In the genomic region with DNA sequence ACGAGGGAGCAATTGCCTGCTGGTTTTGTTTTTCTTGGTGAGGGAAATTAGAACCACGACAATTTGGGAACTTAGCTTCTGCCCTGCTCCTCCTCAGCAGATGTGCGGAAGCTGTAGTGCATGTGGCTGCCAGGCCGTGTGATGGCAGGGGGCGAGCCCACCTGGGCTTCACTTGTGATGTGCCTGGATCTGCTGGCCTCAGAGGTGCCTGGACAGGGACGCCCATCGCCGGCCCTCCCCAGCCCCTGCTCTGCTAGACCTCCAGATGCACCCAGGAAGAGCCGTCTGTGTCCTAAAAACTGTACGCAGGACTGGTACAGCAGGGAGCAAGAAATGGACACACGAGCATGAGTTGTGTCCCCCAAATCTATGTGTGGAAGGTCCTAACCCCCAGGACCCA, we compare ENCODE assay signal across 16 cellular contexts. TPM values are rescaled to one million over a fixed set of nuclear protein-coding genes. Genes with fewer than 3 reads are reported as not detected.
DNase-seq lines count a peak whose midpoint lies in the region; ATAC-seq and TF ChIP-seq lines count a peak whose summit lies in the region.
"Had no signal": no experiment of that assay in that cellular context is flagged by ENCODE, and none has a peak within 500 bp of the region (broad histone marks: within the 10 kb centered on the region; RNA-seq: fewer than 3 reads in every experiment).

No MANE protein-coding gene starts in this region.

- intact Hi-C loops in left cardiac atrium (cut with DNase I), result no loop called here
- intact Hi-C loops in Right ventricle myocardium superior (cut with DNase I), result no loop called here
- intact Hi-C loops in CD14-positive monocyte (cut with micrococcal nuclease), result no loop called here

- peaks cover 0 to 9% (median 6%) of the 10 kb centered on the region in 7 donors for H3K9me3 Mint-ChIP-seq in CD14-positive monocyte
- H3K9me3 Mint-ChIP-seq: CD4-positive, alpha-beta T cell had no signal

- no peak overlapping the region for H3K4me3 ChIP-seq in WERI-Rb-1 (ENCODE audit: low read depth, low read length)
- H3K4me3 ChIP-seq: GM23248 had no signal

- peaks cover 6 to 10% (median 8%) of the 10 kb centered on the region in 3 donors for H3K27me3 Mint-ChIP-seq in CD14-positive monocyte (ENCODE audit: low read depth in 3 of 3)

- TF ChIP-seq CTCF in WERI-Rb-1 (IDR thresholded peaks at IDR 0.05; ENCODE audit: low read depth, low read length), result no peak
- TF ChIP-seq CTCF in CD14-positive monocyte (IDR thresholded peaks at IDR 0.05), result no peak

- H3K27me3 ChIP-seq in WERI-Rb-1 (ENCODE audit: insufficient read depth, low read depth, severe bottlenecking), result no peaks in the 10 kb centered on the region

- H3K4me1 Mint-ChIP-seq in CD14-positive monocyte, result no peaks in the 10 kb centered on the region

- H3K27ac ChIP-seq in WERI-Rb-1, result peak overlapping the region; percentile 74
- H3K27ac ChIP-seq: GM23248 had no signal

- no peaks in the 10 kb centered on the region for H3K36me3 Mint-ChIP-seq in CD14-positive monocyte

- H3K27ac Mint-ChIP-seq in CD14-positive monocyte, result peak overlapping the region in 2 of 7 donors; percentile 39 to 47
- H3K27ac Mint-ChIP-seq: CD4-positive, alpha-beta T cell; IgD-negative memory B cell; T-helper 1 cell treated with Interleukin-12 subunit alpha and Interleukin-12 subunit beta and Interleukin-4 antibody, amounts not matched to agents 30 μg/mL and 1 μg/mL, for 36 hours had no signal

- ATAC-seq in left cardiac atrium (no peak), Right ventricle myocardium superior (ENCODE audit: poor library complexity) (no peak), GM18498 (IDR thresholded peaks at IDR 0.05; ENCODE audit: unreplicated experiment) (no peak), HG02798 (IDR thresholded peaks at IDR 0.05; ENCODE audit: poor library complexity, unreplicated experiment) (no peak)
- ATAC-seq: HCT116 had no signal

- H3K4me3 Mint-ChIP-seq in CD14-positive monocyte, result no peak overlapping the region
- H3K4me3 Mint-ChIP-seq: CD4-positive, alpha-beta T cell; IgD-negative memory B cell; T-helper 1 cell treated with Interleukin-12 subunit alpha and Interleukin-12 subunit beta and Interleukin-4 antibody, amounts not matched to agents 30 μg/mL and 1 μg/mL, for 36 hours had no signal

- H3K9me3 ChIP-seq in WERI-Rb-1 (ENCODE audit: severe bottlenecking), result peaks cover 3% of the 10 kb centered on the region

- H3K36me3 ChIP-seq in WERI-Rb-1, result no peaks in the 10 kb centered on the region

- DNase-seq in left cardiac atrium (peak; percentile 1), Right ventricle myocardium superior (no peak), NCI-H2171 treated with DMSO at 0.1 percent for 48 hours (lab: John Stamatoyannopoulos, UW) (peak; percentile 90), WERI-Rb-1 (no peak), CD14-positive monocyte (ENCODE audit: low spot score) (no peak)
- DNase-seq: ACHN; CD4-positive, alpha-beta T cell; GM23248; NCI-H1417 treated with DMSO at 0.1 percent for 48 hours; NCI-H2081; NCI-H446 treated with DMSO at 0.1 percent for 48 hours had no signal

RNA-seq across cellular contexts. Expression of a gene that starts 28.6 kb away (rescaled TPM):
- total RNA-seq in left cardiac atrium, result 10 to 100 TPM; 13.2 to 14.0 TPM
- total RNA-seq in Right ventricle myocardium superior, result 12.6 TPM
- 10 to 100 TPM; 19.1 to 21.3 TPM for polyA plus RNA-seq in CD14-positive monocyte

Comparison
In these comparisons a context has a peak if more than half of its experiments do, and no peak if none do; other contexts are left out.
1. DNase-seq: peak in left cardiac atrium (single experiment) and NCI-H2171 treated with DMSO at 0.1 percent for 48 hours (single experiment); none in Right ventricle myocardium superior (single experiment), WERI-Rb-1 (single experiment) and CD14-positive monocyte (single experiment).